Comparison of ENCODE assay signal across 19 cellular contexts in the genomic region with DNA sequence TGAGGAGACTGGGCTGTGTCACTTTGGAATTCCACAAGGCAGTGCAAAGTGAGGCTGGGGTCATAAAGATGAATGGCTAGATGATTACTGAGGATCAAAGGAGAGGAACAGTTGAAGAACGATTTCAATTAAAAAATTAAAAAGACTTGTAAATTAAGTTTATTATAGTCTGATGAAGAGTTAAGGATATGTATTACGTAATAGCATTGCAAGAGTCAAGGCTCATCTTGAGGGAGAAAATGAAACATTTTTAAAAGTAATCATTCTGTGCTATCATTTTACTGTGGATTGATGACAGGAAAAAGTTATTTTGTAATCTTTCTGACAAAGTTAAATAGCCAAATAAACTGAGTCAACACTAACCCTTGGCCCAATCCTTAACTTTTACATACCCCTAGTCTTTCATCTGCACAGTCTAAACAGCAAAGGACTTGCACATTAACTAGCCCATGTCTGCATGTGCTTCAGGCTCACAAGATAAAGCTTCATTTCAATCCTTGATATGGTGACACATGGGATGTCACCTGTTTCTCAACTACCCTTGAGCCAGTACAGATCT.
A peak's percentile ranks its signal among the peaks of the same experiment; 100 is the strongest.
DNase-seq lines count a peak whose midpoint lies in the region; ATAC-seq and TF ChIP-seq lines count a peak whose summit lies in the region.
"Had no signal": no experiment of that assay in that cellular context is flagged by ENCODE, and none has a peak within 500 bp of the region (broad histone marks: within the 10 kb centered on the region; RNA-seq: fewer than 3 reads in every experiment).

No MANE protein-coding gene starts in this region.

- TF ChIP-seq CTCF in MCF 10A (IDR thresholded peaks at IDR 0.05; ENCODE audit: unreplicated experiment): no peak
- no peak for TF ChIP-seq CTCF in breast epithelium (IDR thresholded peaks at IDR 0.05)
- TF ChIP-seq CTCF in esophagus muscularis mucosa (IDR thresholded peaks at IDR 0.05): no peak
- no peak for TF ChIP-seq CTCF in lung (IDR thresholded peaks at IDR 0.05; ENCODE audit: control extremely low read depth, extremely low read depth)
- TF ChIP-seq CTCF in esophagus squamous epithelium (IDR thresholded peaks at IDR 0.05): no peak
- TF ChIP-seq CTCF in psoas muscle (IDR thresholded peaks at IDR 0.05): no peak

- ATAC-seq in lung (ENCODE audit: insufficient read depth, low FRiP score) (peak; percentile 34), left ventricle myocardium superior (no peak), psoas muscle (no peak)

- TF ChIP-seq POLR2A in breast epithelium (IDR thresholded peaks at IDR 0.05): no peak
- no peak for TF ChIP-seq POLR2A in esophagus muscularis mucosa (IDR thresholded peaks at IDR 0.05; ENCODE audit: low read depth)
- TF ChIP-seq POLR2A in esophagus squamous epithelium (IDR thresholded peaks at IDR 0.05): no peak

- H3K36me3 ChIP-seq in breast epithelium (no peaks in the 10 kb centered on the region), esophagus muscularis mucosa (no peaks in the 10 kb centered on the region), lung (ENCODE audit: control insufficient read depth in 2 of 2, insufficient read depth in 2 of 2, low read length in 2 of 2) (no peaks in the 10 kb centered on the region), esophagus squamous epithelium (no peaks in the 10 kb centered on the region), psoas muscle (ENCODE audit: insufficient read depth in 1 of 2, low read depth in 1 of 2) (no peaks in the 10 kb centered on the region)
- H3K36me3 ChIP-seq: SJSA1 had no signal

- H3K36me3 Mint-ChIP-seq in MCF 10A (ENCODE audit: insufficient read depth, unreplicated experiment): no peaks in the 10 kb centered on the region

- H3K9me3 Mint-ChIP-seq in MCF 10A (ENCODE audit: unreplicated experiment): no peaks in the 10 kb centered on the region
- H3K9me3 Mint-ChIP-seq: HFFc6 had no signal

- no peaks in the 10 kb centered on the region for H3K27me3 ChIP-seq in breast epithelium
- H3K27me3 ChIP-seq in esophagus muscularis mucosa: no peaks in the 10 kb centered on the region
- no peaks in the 10 kb centered on the region for H3K27me3 ChIP-seq in lung (ENCODE audit: control insufficient read depth, insufficient read depth)
- H3K27me3 ChIP-seq in esophagus squamous epithelium: no peaks in the 10 kb centered on the region
- no peaks in the 10 kb centered on the region for H3K27me3 ChIP-seq in psoas muscle (ENCODE audit: insufficient read depth in 3 of 3, low read length in 2 of 3)
- H3K27me3 ChIP-seq: SJSA1 had no signal

- intact Hi-C loops in MCF 10A (cut with micrococcal nuclease): no loop called here
- intact Hi-C loops in breast epithelium (cut with DNase I; ENCODE audit: low total_unique reads): no loop called here
- intact Hi-C loops in esophagus muscularis mucosa (cut with DNase I): no loop called here
- intact Hi-C loops in left ventricle myocardium superior (cut with micrococcal nuclease): no loop called here
- intact Hi-C loops in esophagus squamous epithelium (cut with DNase I): no loop called here
- intact Hi-C loops in psoas muscle (cut with DNase I): no loop called here

- H3K4me3 ChIP-seq in breast epithelium (no peak overlapping the region), esophagus muscularis mucosa (no peak overlapping the region), lung (no peak overlapping the region), esophagus squamous epithelium (no peak overlapping the region), psoas muscle (no peak overlapping the region)
- H3K4me3 ChIP-seq: SJSA1 had no signal

- CTCF ChIA-PET in MCF 10A (lab: Yijun Ruan, JAX): interaction anchor here (0.6 kb wide), 1 partner anchor 66 kb away, joined by 3 read pairs; no protein-coding TSS in a partner anchor

- TF ChIP-seq EP300 in esophagus muscularis mucosa (IDR thresholded peaks at IDR 0.05): no peak

- no peaks in the 10 kb centered on the region for H3K4me1 ChIP-seq in breast epithelium
- H3K4me1 ChIP-seq in esophagus muscularis mucosa: peaks cover 0 to 31% (median 20%) of the 10 kb centered on the region in 4 donors
- no peaks in the 10 kb centered on the region for H3K4me1 ChIP-seq in lung (ENCODE audit: control insufficient read depth in 2 of 2, insufficient read depth in 2 of 2, low read length in 2 of 2)
- no peaks in the 10 kb centered on the region for H3K4me1 ChIP-seq in esophagus squamous epithelium
- no peaks in the 10 kb centered on the region for H3K4me1 ChIP-seq in psoas muscle
- H3K4me1 ChIP-seq: SJSA1 had no signal

- WGBS in esophagus muscularis mucosa: 50% methylated on average over 2 of the region's 2 CpGs
- WGBS in lung, 2 donors: 55 to 56% methylated on average over 2 of the region's 2 CpGs
- WGBS in esophagus squamous epithelium, 2 donors: 45 to 57% methylated on average over 2 of the region's 2 CpGs
- WGBS in psoas muscle, 3 donors: 51 to 59% (median 56%) methylated on average over 2 of the region's 2 CpGs

- POLR2A ChIA-PET in MCF 10A (lab: Yijun Ruan, JAX): no interaction called here

- no peaks in the 10 kb centered on the region for H3K9me3 ChIP-seq in breast epithelium
- no peaks in the 10 kb centered on the region for H3K9me3 ChIP-seq in esophagus muscularis mucosa
- H3K9me3 ChIP-seq in lung (ENCODE audit: control insufficient read depth in 2 of 2, insufficient read depth in 1 of 2, low read length in 1 of 2): peaks cover 0 to 2% of the 10 kb centered on the region in 2 donors
- no peaks in the 10 kb centered on the region for H3K9me3 ChIP-seq in esophagus squamous epithelium
- H3K9me3 ChIP-seq in psoas muscle: no peaks in the 10 kb centered on the region
- H3K9me3 ChIP-seq: SJSA1 had no signal

- BruUV-seq in MCF 10A (replicated peaks; lab: Mats Ljungman, UMichigan): no TSS peak

- H3K27ac Mint-ChIP-seq in MCF 10A (ENCODE audit: low read depth, unreplicated experiment): peak overlapping the region; percentile 67
- H3K27ac Mint-ChIP-seq: HFFc6 had no signal

- peaks cover 25% of the 10 kb centered on the region for H3K4me1 Mint-ChIP-seq in MCF 10A (ENCODE audit: insufficient read depth, unreplicated experiment)

- no peak for DNase-seq in MCF 10A (ENCODE audit: unreplicated experiment)
- no peak for DNase-seq in breast epithelium (ENCODE audit: low spot score in 2 of 2)
- no peak for DNase-seq in esophagus muscularis mucosa (ENCODE audit: extremely low spot score)
- no peak for DNase-seq in lung (ENCODE audit: low spot score)
- no peak for DNase-seq in left ventricle myocardium superior
- DNase-seq in esophagus squamous epithelium (lab: John Stamatoyannopoulos, UW): no peak
- no peak for DNase-seq in SHP77 treated with DMSO at 0.1 percent for 48 hours (lab: John Stamatoyannopoulos, UW)
- no peak for DNase-seq in psoas muscle
- DNase-seq: GDM1, GOT3, HFFc6, KG1, NCI-H1092, NCI-H2107, NCI-H69 had no signal

- H3K27me3 Mint-ChIP-seq in MCF 10A (ENCODE audit: insufficient read depth, unreplicated experiment): no peaks in the 10 kb centered on the region

- H3K27ac ChIP-seq in breast epithelium (no peak overlapping the region), esophagus muscularis mucosa (replicated peaks in 1 of 4) (peak overlapping the region in 3 of 4 donors; percentile 18 to 25 (median 22)), lung (ENCODE audit: low read depth in 1 of 2, low read length in 1 of 2) (no peak overlapping the region), esophagus squamous epithelium (no peak overlapping the region), psoas muscle (no peak overlapping the region)
- H3K27ac ChIP-seq: 22Rv1, HL-60, RWPE1, SJSA1 had no signal

- no peak overlapping the region for H3K4me3 Mint-ChIP-seq in MCF 10A (ENCODE audit: unreplicated experiment)
- H3K4me3 Mint-ChIP-seq: HFFc6 had no signal

Comparison
In these comparisons a context has a peak if more than half of its experiments do, and no peak if none do; other contexts are left out.
1. H3K27ac ChIP-seq: peak in esophagus muscularis mucosa (3 of 4); none in breast epithelium (0 of 2), lung (0 of 2), esophagus squamous epithelium (0 of 4) and psoas muscle (single experiment).